ENCODE assay signal across 4 cellular contexts in genomic region chr18:56843241-56843640, GRCh38.
"Had no signal": no experiment of that assay in that cellular context is flagged by ENCODE, and none has a peak within 500 bp of the region (broad histone marks: within the 10 kb centered on the region; RNA-seq: fewer than 3 reads in every experiment).

No MANE protein-coding gene starts in this region.

- FAIRE-seq: H1, HepG2 had no signal

- DNase-seq: H7, HFFc6 had no signal
